In genomic region chr20:63879264-63879663, GRCh38 we compare ENCODE assay signal across 18 cellular contexts. TPM values are rescaled to one million over a fixed set of nuclear protein-coding genes. Genes with fewer than 3 reads are reported as not detected.
A peak's percentile ranks its signal among the peaks of the same experiment; 100 is the strongest.
DNase-seq lines count a peak whose midpoint lies in the region; ATAC-seq and TF ChIP-seq lines count a peak whose summit lies in the region.
"Had no signal": no experiment of that assay in that cellular context is flagged by ENCODE, and none has a peak within 500 bp of the region (broad histone marks: within the 10 kb centered on the region; RNA-seq: fewer than 3 reads in every experiment).

No MANE protein-coding gene starts in this region.

- TF ChIP-seq CTCF in neutrophil (IDR thresholded peaks at IDR 0.05) (no peak), Calu3 (IDR thresholded peaks at IDR 0.05; ENCODE audit: unreplicated experiment) (no peak)

- H3K27me3 ChIP-seq in BLaER1 (no peaks in the 10 kb centered on the region), neutrophil (no peaks in the 10 kb centered on the region)
- H3K27me3 ChIP-seq in BLaER1 treated with 17β-estradiol and CSF1 and Interleukin-3, amounts not matched to agents 10 nM and 100 nM, result no peaks in the 10 kb centered on the region; a peak in 1 of 22 replicates

- H3K36me3 Mint-ChIP-seq in central memory CD8-positive, alpha-beta T cell (ENCODE audit: insufficient read depth), result peaks cover 42% of the 10 kb centered on the region
- H3K36me3 Mint-ChIP-seq in Calu3 (ENCODE audit: insufficient read depth, unreplicated experiment), result peaks cover 86% of the 10 kb centered on the region

- CTCF ChIA-PET in Calu3 (lab: Charles Lee), result no interaction called here

- H3K4me3 ChIP-seq in BLaER1 (peak overlapping the region; percentile 57; the same call in 1 of the 2 replicates), neutrophil (ENCODE audit: low read depth in 1 of 2, low read length in 1 of 2) (no peak overlapping the region)
- peak overlapping the region in 3 of 10 experiments; percentile 46 to 50 (median 49); a peak in 3 of 20 replicates for H3K4me3 ChIP-seq in BLaER1 treated with 17β-estradiol and CSF1 and Interleukin-3, amounts not matched to agents 10 nM and 100 nM
- H3K4me3 ChIP-seq: A549, K562 had no signal

- no peaks in the 10 kb centered on the region for H3K27me3 Mint-ChIP-seq in central memory CD8-positive, alpha-beta T cell
- no peaks in the 10 kb centered on the region for H3K27me3 Mint-ChIP-seq in Calu3 (ENCODE audit: unreplicated experiment)

- H3K4me3 Mint-ChIP-seq in central memory CD8-positive, alpha-beta T cell, result no peak overlapping the region
- H3K4me3 Mint-ChIP-seq in Calu3 (ENCODE audit: low read depth, unreplicated experiment), result no peak overlapping the region
- H3K4me3 Mint-ChIP-seq: CD8-positive, alpha-beta T cell had no signal

- H4K20me1 ChIP-seq in BLaER1, result peaks cover 61% of the 10 kb centered on the region
- H4K20me1 ChIP-seq in BLaER1 treated with 17β-estradiol and CSF1 and Interleukin-3, amounts not matched to agents 10 nM and 100 nM, result peaks cover 42 to 66% (median 57%) of the 10 kb centered on the region in 11 experiments

- H3K27ac ChIP-seq in BLaER1, result peak overlapping the region; percentile 94
- peak overlapping the region in 10 of 11 experiments; percentile 93 to 98 (median 96); a peak in 18 of 22 replicates for H3K27ac ChIP-seq in BLaER1 treated with 17β-estradiol and CSF1 and Interleukin-3, amounts not matched to agents 10 nM and 100 nM
- peak overlapping the region; percentile 95 for H3K27ac ChIP-seq in neutrophil
- H3K27ac ChIP-seq: A549, HL-60 had no signal

- H3K4me1 Mint-ChIP-seq in central memory CD8-positive, alpha-beta T cell, result no peaks in the 10 kb centered on the region
- H3K4me1 Mint-ChIP-seq in Calu3 (ENCODE audit: low read depth, unreplicated experiment), result no peaks in the 10 kb centered on the region

- H3K27ac Mint-ChIP-seq in central memory CD8-positive, alpha-beta T cell (ENCODE audit: low read depth), result peak overlapping the region; percentile 53
- no peak overlapping the region for H3K27ac Mint-ChIP-seq in Calu3 (ENCODE audit: unreplicated experiment)
- H3K27ac Mint-ChIP-seq: CD8-positive, alpha-beta T cell had no signal

- H3K9me3 ChIP-seq in BLaER1 (peaks cover 5% of the 10 kb centered on the region; the same call in 1 of the 2 replicates), neutrophil (no peaks in the 10 kb centered on the region)
- H3K9me3 ChIP-seq in BLaER1 treated with 17β-estradiol and CSF1 and Interleukin-3, amounts not matched to agents 10 nM and 100 nM (replicated peaks in 1 of 11), result peaks cover 0 to 19% (median 4%) of the 10 kb centered on the region in 11 experiments; a peak in 8 of 22 replicates
- H3K9me3 ChIP-seq: A549 had no signal

- BruUV-seq in Calu3 (replicated peaks; lab: Mats Ljungman, UMichigan), result no TSS peak

- no peak for DNase-seq in central memory CD8-positive, alpha-beta T cell (ENCODE audit: low spot score in 2 of 2)
- DNase-seq in 8988T (no peak), Calu3 (no peak)
- DNase-seq: AML-193; CD8-positive, alpha-beta T cell; COR-L47; GOT3; IMR-90 had no signal

- no peaks in the 10 kb centered on the region for H3K9me3 Mint-ChIP-seq in central memory CD8-positive, alpha-beta T cell
- H3K9me3 Mint-ChIP-seq in Calu3 (ENCODE audit: low read depth, unreplicated experiment), result no peaks in the 10 kb centered on the region
- H3K9me3 Mint-ChIP-seq: CD8-positive, alpha-beta T cell had no signal

- H3K4me1 ChIP-seq in BLaER1, result peaks cover 65% of the 10 kb centered on the region
- peaks cover 51 to 89% (median 74%) of the 10 kb centered on the region in 10 experiments for H3K4me1 ChIP-seq in BLaER1 treated with 17β-estradiol and CSF1 and Interleukin-3, amounts not matched to agents 10 nM and 100 nM
- peaks cover 23 to 49% of the 10 kb centered on the region in 2 experiments for H3K4me1 ChIP-seq in neutrophil (ENCODE audit: control insufficient read depth in 1 of 2, insufficient read depth in 1 of 2, low read depth in 1 of 2, low read length in 1 of 2)
- H3K4me1 ChIP-seq: A549 had no signal

- no peak overlapping the region for H3K9ac ChIP-seq in BLaER1
- peak overlapping the region; percentile 54 to 99 (median 87); a peak in 15 of 22 replicates for H3K9ac ChIP-seq in BLaER1 treated with 17β-estradiol and CSF1 and Interleukin-3, amounts not matched to agents 10 nM and 100 nM

- H3K36me3 ChIP-seq in BLaER1 (peaks cover 54% of the 10 kb centered on the region), neutrophil (peaks cover 93% of the 10 kb centered on the region)
- peaks cover 76 to 92% (median 86%) of the 10 kb centered on the region in 11 experiments for H3K36me3 ChIP-seq in BLaER1 treated with 17β-estradiol and CSF1 and Interleukin-3, amounts not matched to agents 10 nM and 100 nM

- H3K4me2 ChIP-seq in BLaER1, result peak overlapping the region; percentile 95
- peak overlapping the region; percentile 88 to 100 (median 94) for H3K4me2 ChIP-seq in BLaER1 treated with 17β-estradiol and CSF1 and Interleukin-3, amounts not matched to agents 10 nM and 100 nM
- H3K4me2 ChIP-seq: A549 had no signal

- intact Hi-C loops in Calu3 (cut with micrococcal nuclease; ENCODE audit: unreplicated experiment), result no loop called here

- ATAC-seq in central memory CD8-positive, alpha-beta T cell (replicated peaks; ENCODE audit: extremely low read depth, poor library complexity, severe bottlenecking), result no peak
- ATAC-seq in HG03520 (IDR thresholded peaks at IDR 0.05; ENCODE audit: unreplicated experiment), result no peak
- ATAC-seq: A549; CD8-positive, alpha-beta T cell; HCT116; K562 had no signal

RNA-seq across cellular contexts. Expression of gene TPD52L2, which starts 14.2 kb away (rescaled TPM):
- total RNA-seq in Calu3 (2022), result 192 and 197 TPM in 2 replicates

RNA-seq across cellular contexts. Expression of gene DNAJC5, which starts 15.7 kb away (rescaled TPM):
- total RNA-seq in Calu3 (2022), result 79.9 and 85.9 TPM in 2 replicates

RNA-seq across cellular contexts. Expression of gene ABHD16B, which starts 18.0 kb away (rescaled TPM):
- 0.24 TPM in 1 of 2 replicates, not detected in the other for total RNA-seq in Calu3 (2022)
- total RNA-seq: CD8-positive, alpha-beta T cell; H7; HT1080; IMR-90; K562 had no signal

RNA-seq across cellular contexts. Expression of gene ZBTB46, which starts 48.2 kb away (rescaled TPM):
- total RNA-seq in Calu3 (2022), result 2.5 and 3.2 TPM in 2 replicates
- total RNA-seq: CD8-positive, alpha-beta T cell had no signal
